In genomic region chr19:42032428-42032827, GRCh38 we compare ENCODE assay signal across 10 cellular contexts. TPM values are rescaled to one million over a fixed set of nuclear protein-coding genes. Genes with fewer than 3 reads are reported as not detected.
A peak's percentile ranks its signal among the peaks of the same experiment; 100 is the strongest.
DNase-seq lines count a peak whose midpoint lies in the region; ATAC-seq and TF ChIP-seq lines count a peak whose summit lies in the region.
"Had no signal": no experiment of that assay in that cellular context is flagged by ENCODE, and none has a peak within 500 bp of the region (broad histone marks: within the 10 kb centered on the region; RNA-seq: fewer than 3 reads in every experiment).

No MANE protein-coding gene starts in this region.

- peak; percentile 97 for DNase-seq in Caki2 (ENCODE audit: low read depth)
- DNase-seq in NCI-H1417 (lab: John Stamatoyannopoulos, UW) = peak; percentile 87 to 99 (median 98)
- peak; percentile 100 for DNase-seq in NCI-H748 (lab: John Stamatoyannopoulos, UW; ENCODE audit: unreplicated experiment)
- peak; percentile 74 for DNase-seq in iPS DF 4.7 (ENCODE audit: extremely low read depth, low spot score)
- no peak for DNase-seq in dermis blood vessel endothelial cell
- no peak for DNase-seq in prostate gland (ENCODE audit: low spot score)
- no peak for DNase-seq in body of pancreas
- DNase-seq: KG1 had no signal

- H3K4me3 ChIP-seq in prostate gland (no peak overlapping the region), body of pancreas (no peak overlapping the region)
- H3K4me3 ChIP-seq: psoas muscle had no signal

- WGBS in prostate gland = 60% methylated on average over 5 of the region's 5 CpGs
- WGBS in body of pancreas, 2 donors = 44 to 47% methylated on average over 5 of the region's 5 CpGs

- H3K27ac ChIP-seq in prostate gland = no peak overlapping the region
- H3K27ac ChIP-seq in body of pancreas = no peak overlapping the region
- H3K27ac ChIP-seq: psoas muscle had no signal

- H3K4me1 ChIP-seq in prostate gland (replicated peaks) = no peaks in the 10 kb centered on the region
- no peaks in the 10 kb centered on the region for H3K4me1 ChIP-seq in body of pancreas

- intact Hi-C loops in prostate gland (cut with DNase I) (no loop called here), body of pancreas (cut with DNase I) (no loop called here)

- in situ Hi-C loops in Caki2 (cut with HindIII; ENCODE audit: low pct_unique_long_range_greater_than_20kb, low sequenced_read_pairs) = no loop called here

- no peak for TF ChIP-seq POLR2A in prostate gland (IDR thresholded peaks at IDR 0.05)
- TF ChIP-seq POLR2A in body of pancreas (IDR thresholded peaks at IDR 0.05) = no peak

- ATAC-seq in body of pancreas (no peak), HG03095 (IDR thresholded peaks at IDR 0.05; ENCODE audit: unreplicated experiment) (no peak)
- ATAC-seq: psoas muscle had no signal

- TF ChIP-seq CTCF in prostate gland (IDR thresholded peaks at IDR 0.05) (no peak), body of pancreas (IDR thresholded peaks at IDR 0.05) (no peak)

- H3K9me3 ChIP-seq in prostate gland (no peaks in the 10 kb centered on the region), body of pancreas (no peaks in the 10 kb centered on the region)
- H3K9me3 ChIP-seq: psoas muscle had no signal

- no peaks in the 10 kb centered on the region for H3K27me3 ChIP-seq in prostate gland (replicated peaks; ENCODE audit: insufficient read depth)
- H3K27me3 ChIP-seq in body of pancreas = no peaks in the 10 kb centered on the region

- H3K36me3 ChIP-seq in prostate gland (no peaks in the 10 kb centered on the region), body of pancreas (replicated peaks in 1 of 2; ENCODE audit: insufficient read depth in 1 of 2, low read depth in 2 of 2) (no peaks in the 10 kb centered on the region)

RNA-seq across cellular contexts. Expression of gene GRIK5, which starts 37.6 kb away (rescaled TPM):
- total RNA-seq in Caki2 (2014; rRNA removed; shearing (Covaris generic); ENCODE audit: low replicate concordance) = not detected in 2 replicates
- total RNA-seq in dermis blood vessel endothelial cell (0.05 and 0.17 TPM in 2 replicates), prostate gland (10 to 100 TPM in 1 of 2 donors, 1 to 10 TPM in 1; 1.3 to 25.2 TPM), body of pancreas (1 to 10 TPM; 2.1 to 5.9 TPM)

RNA-seq across cellular contexts. Expression of gene ATP1A3, which starts 38.4 kb away (rescaled TPM):
- 2.3 TPM in 1 of 2 replicates, not detected in the other for total RNA-seq in Caki2 (2014; rRNA removed; shearing (Covaris generic); ENCODE audit: low replicate concordance)
- total RNA-seq in dermis blood vessel endothelial cell = under 0.01 and 0.05 TPM in 2 replicates
- 1 to 10 TPM in 1 of 2 donors, under 1 TPM in 1; 0.27 to 3.7 TPM for total RNA-seq in prostate gland
- total RNA-seq in body of pancreas = under 1 TPM in 1 of 2 donors, not detected in 1; 0.26 TPM

RNA-seq across cellular contexts. Expression of gene ZNF574, which starts 43.5 kb away (rescaled TPM):
- 18.2 and 24.6 TPM in 2 replicates for total RNA-seq in Caki2 (2014; rRNA removed; shearing (Covaris generic); ENCODE audit: low replicate concordance)
- 17.3 and 17.4 TPM in 2 replicates for total RNA-seq in dermis blood vessel endothelial cell
- total RNA-seq in prostate gland = 10 to 100 TPM; 24.4 to 44.1 TPM
- total RNA-seq in body of pancreas = 10 to 100 TPM in 1 of 2 donors, 1 to 10 TPM in 1; 8.6 to 14.2 TPM

Comparison
In these comparisons a context has a peak if more than half of its experiments do, and no peak if none do; other contexts are left out.
1. DNase-seq: peak in Caki2 (single experiment), NCI-H1417 (3 of 3), NCI-H748 (single experiment) and iPS DF 4.7 (single experiment); none in dermis blood vessel endothelial cell (single experiment), prostate gland (single experiment) and body of pancreas (0 of 4).